9 cellular contexts compared by ENCODE assay signal in the genomic region with DNA sequence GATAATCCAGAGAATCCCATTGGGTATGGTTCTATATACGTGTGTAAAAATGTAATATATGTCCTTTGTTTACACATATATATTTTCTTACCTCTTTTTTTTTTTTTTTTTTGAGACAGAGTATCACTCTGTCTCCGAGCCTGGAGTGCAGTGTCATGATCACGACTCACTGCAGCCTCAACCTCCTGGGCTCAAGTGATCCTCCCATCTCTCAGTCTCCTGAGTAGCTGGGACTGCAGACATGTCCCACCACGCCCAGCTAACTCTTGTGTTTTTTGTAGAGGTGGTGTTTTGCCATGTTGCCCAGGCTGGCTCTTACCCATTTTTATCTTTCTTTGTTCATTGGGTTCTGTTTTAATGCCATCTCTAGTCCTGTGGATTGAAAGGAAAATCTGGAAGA. TPM values are rescaled to one million over a fixed set of nuclear protein-coding genes. Genes with fewer than 3 reads are reported as not detected.
DNase-seq lines count a peak whose midpoint lies in the region; ATAC-seq and TF ChIP-seq lines count a peak whose summit lies in the region.
"Had no signal": no experiment of that assay in that cellular context is flagged by ENCODE, and none has a peak within 500 bp of the region (broad histone marks: within the 10 kb centered on the region; RNA-seq: fewer than 3 reads in every experiment).

No MANE protein-coding gene starts in this region.

- H3K27me3 ChIP-seq in cardiac muscle cell (no peaks in the 10 kb centered on the region), heart left ventricle (no peaks in the 10 kb centered on the region), vagina (no peaks in the 10 kb centered on the region)

- intact Hi-C loops in heart left ventricle (cut with DNase I) (loop anchor here in 1 of 10 donors (10.0 kb wide), 1 partner anchor 102 kb away; no protein-coding TSS in a partner anchor), vagina (cut with DNase I) (no loop called here)

- H3K9me3 ChIP-seq in cardiac muscle cell (ENCODE audit: low read depth): no peaks in the 10 kb centered on the region
- no peaks in the 10 kb centered on the region for H3K9me3 ChIP-seq in heart left ventricle
- H3K9me3 ChIP-seq in vagina: no peaks in the 10 kb centered on the region

- H3K4me3 ChIP-seq in cardiac muscle cell: no peak overlapping the region
- H3K4me3 ChIP-seq in heart left ventricle: peak overlapping the region in 1 of 12 donors; percentile 13
- H3K4me3 ChIP-seq in WI38 (ENCODE audit: low read depth, low read length): peak overlapping the region; percentile 22
- H3K4me3 ChIP-seq in vagina: no peak overlapping the region

- WGBS in heart left ventricle, 4 donors: 76 to 85% (median 83%) methylated on average over 4 of the region's 4 CpGs

- H3K4me1 ChIP-seq in cardiac muscle cell (ENCODE audit: low read depth): no peaks in the 10 kb centered on the region
- H3K4me1 ChIP-seq in heart left ventricle: peaks cover 0 to 23% (median 1%) of the 10 kb centered on the region in 12 donors
- peaks cover 19% of the 10 kb centered on the region for H3K4me1 ChIP-seq in vagina

- TF ChIP-seq POLR2A in heart left ventricle (IDR thresholded peaks at IDR 0.05): no peak
- TF ChIP-seq POLR2A in vagina (IDR thresholded peaks at IDR 0.05): no peak

- peaks cover 38% of the 10 kb centered on the region for H3K36me3 ChIP-seq in cardiac muscle cell
- H3K36me3 ChIP-seq in heart left ventricle: peaks cover 0 to 100% (median 92%) of the 10 kb centered on the region in 9 donors
- H3K36me3 ChIP-seq in vagina: peaks cover 0 to 45% of the 10 kb centered on the region in 2 donors

- ATAC-seq in heart left ventricle: no peak
- no peak for ATAC-seq in HG03196 (IDR thresholded peaks at IDR 0.05; ENCODE audit: unreplicated experiment)

- H3K27ac ChIP-seq in cardiac muscle cell (peak overlapping the region; percentile 31), heart left ventricle (peak overlapping the region in 4 of 12 donors; percentile 11 to 50 (median 26)), vagina (peak overlapping the region; percentile 8)

- DNase-seq in cardiac muscle cell (ENCODE audit: low read depth in 1 of 2, low spot score in 1 of 2) (no peak), heart left ventricle (no peak), glomerular visceral epithelial cell (ENCODE audit: extremely low spot score) (peak; percentile 35), vagina (ENCODE audit: extremely low spot score in 2 of 2) (no peak), NCI-H2196 (lab: John Stamatoyannopoulos, UW; ENCODE audit: unreplicated experiment) (no peak), CD1c-positive myeloid dendritic cell (ENCODE audit: extremely low spot score) (no peak)
- DNase-seq: activated CD4-positive, alpha-beta T cell treated with anti-CD3 and anti-CD28 coated beads, Interleukin-2, amount 50 U/mL, for 4 hours had no signal

- TF ChIP-seq CTCF in cardiac muscle cell (IDR thresholded peaks at IDR 0.05; ENCODE audit: low read depth, low read length) (no peak), heart left ventricle (IDR thresholded peaks at IDR 0.05) (no peak), WI38 (IDR thresholded peaks at IDR 0.05; ENCODE audit: low read depth, low read length) (no peak), vagina (IDR thresholded peaks at IDR 0.05) (no peak)

RNA-seq across cellular contexts. Expression of a gene that starts 59.5 kb away (rescaled TPM):
- total RNA-seq in cardiac muscle cell (48.8 and 64.0 TPM in 2 replicates), heart left ventricle (10 to 100 TPM; 14.5 to 29.2 (median 20.7) TPM), vagina (38.5 TPM)
- polyA plus RNA-seq in cardiac muscle cell (47.1 and 61.6 TPM in 2 replicates), heart left ventricle (10 to 100 TPM; 26.5 to 28.2 TPM)
